Comparison of ENCODE assay signal across 1 cellular context in genomic region chr19:18058208-18059009, GRCh38.
A peak's percentile ranks its signal among the peaks of the same experiment; 100 is the strongest.
TF ChIP-seq lines count a peak whose summit lies in the region.

No MANE protein-coding gene starts in this region.

TF ChIP-seq in HepG2, 621 proteins besides CTCF, POLR2A, EP300 and RAD21 (continues in another document):
- TF ChIP-seq CBX1 (IDR thresholded peaks at IDR 0.05; ENCODE audit: low read depth), result no peak
- TF ChIP-seq TGIF2 (CRISPR knock-in tag; IDR thresholded peaks at IDR 0.05), result no peak
- peak; percentile 94 for TF ChIP-seq STAG1 (CRISPR knock-in tag; IDR thresholded peaks at IDR 0.05)
- 0 out of 2 replicates have a peak, but pooled peaks have one; percentile 32 for TF ChIP-seq SALL1 (CRISPR knock-in tag; IDR thresholded peaks at IDR 0.05)
- no peak for TF ChIP-seq NR1H2 (CRISPR knock-in tag; IDR thresholded peaks at IDR 0.05; ENCODE audit: borderline replicate concordance, low read depth)
- 0 out of 2 replicates have a peak, but pooled peaks have one; percentile 36 for TF ChIP-seq ZNF761 (CRISPR knock-in tag; conservative IDR thresholded peaks at IDR 0.05)
- TF ChIP-seq ZNF614 (CRISPR knock-in tag; IDR thresholded peaks at IDR 0.05; ENCODE audit: borderline replicate concordance), result 0 out of 2 replicates have a peak, but pooled peaks have one; percentile 23
- TF ChIP-seq ZNF335 (CRISPR knock-in tag; IDR thresholded peaks at IDR 0.05), result no peak
- TF ChIP-seq ETV6 (CRISPR knock-in tag; conservative IDR thresholded peaks at IDR 0.05), result 0 out of 2 replicates have a peak, but pooled peaks have one; percentile 43
- TF ChIP-seq ZNF101 (CRISPR knock-in tag; IDR thresholded peaks at IDR 0.05; ENCODE audit: borderline replicate concordance, low read depth), result no peak
- no peak for TF ChIP-seq NFYB (CRISPR knock-in tag; IDR thresholded peaks at IDR 0.05)
- TF ChIP-seq ZNF124 (CRISPR knock-in tag; IDR thresholded peaks at IDR 0.05), result no peak
- no peak for TF ChIP-seq ZKSCAN5 (CRISPR knock-in tag; IDR thresholded peaks at IDR 0.05)
- TF ChIP-seq NFKB2 (CRISPR knock-in tag; IDR thresholded peaks at IDR 0.05; ENCODE audit: borderline replicate concordance), result peak; percentile 63; the same call in 1 of the 2 replicates
- no peak for TF ChIP-seq HNRNPL (IDR thresholded peaks at IDR 0.05; ENCODE audit: low read depth, low read length)
- TF ChIP-seq MAZ (IDR thresholded peaks at IDR 0.05; ENCODE audit: borderline replicate concordance, low read depth, low read length), result no peak
- TF ChIP-seq MAZ (CRISPR knock-in tag; IDR thresholded peaks at IDR 0.05; ENCODE audit: low read depth), result peak; percentile 70
- 0 out of 2 replicates have a peak, but pooled peaks have one; percentile 10 for TF ChIP-seq BCL6 (CRISPR knock-in tag; IDR thresholded peaks at IDR 0.05)
- TF ChIP-seq, protein P1, sequence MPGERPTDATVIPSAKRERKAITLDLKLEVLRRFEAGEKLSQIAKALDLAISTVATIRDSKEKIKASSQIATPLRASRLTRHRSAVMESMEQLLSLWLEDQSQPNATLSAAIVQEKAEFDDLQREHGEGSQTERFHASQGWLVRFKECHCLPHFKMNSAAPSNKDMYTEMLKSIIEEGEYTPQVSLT (CRISPR knock-in tag; IDR thresholded peaks at IDR 0.05; ENCODE audit: borderline replicate concordance, low read depth), result no peak
- no peak for TF ChIP-seq LCORL (IDR thresholded peaks at IDR 0.05)
- peak; percentile 63; the same call in 1 of the 2 replicates for TF ChIP-seq LCORL (CRISPR knock-in tag; IDR thresholded peaks at IDR 0.05)
- TF ChIP-seq ZBTB7B (CRISPR knock-in tag; IDR thresholded peaks at IDR 0.05), result peak; percentile 69; the same call in 1 of the 2 replicates
- peak; percentile 96 for TF ChIP-seq PATZ1 (CRISPR knock-in tag; IDR thresholded peaks at IDR 0.05)
- peak in 1 of 2 experiments; percentile 57; a peak in 1 of 4 replicates for TF ChIP-seq KLF16 (CRISPR knock-in tag; IDR thresholded peaks at IDR 0.05)
- TF ChIP-seq PHF8 (CRISPR knock-in tag; IDR thresholded peaks at IDR 0.05), result no peak
- no peak for TF ChIP-seq ZNF333 (CRISPR knock-in tag; IDR thresholded peaks at IDR 0.05; ENCODE audit: borderline replicate concordance)
- 0 out of 2 replicates have a peak, but pooled peaks have one; percentile 30 for TF ChIP-seq MIXL1 (CRISPR knock-in tag; IDR thresholded peaks at IDR 0.05)
- no peak for TF ChIP-seq ZNF746 (CRISPR knock-in tag; IDR thresholded peaks at IDR 0.05)
- no peak for TF ChIP-seq ZNF292 (CRISPR knock-in tag; IDR thresholded peaks at IDR 0.05; ENCODE audit: borderline replicate concordance, low read depth)
- TF ChIP-seq JUNB (CRISPR knock-in tag; IDR thresholded peaks at IDR 0.05; ENCODE audit: borderline replicate concordance), result no peak
- TF ChIP-seq ZNF788 (CRISPR knock-in tag; IDR thresholded peaks at IDR 0.05; ENCODE audit: borderline replicate concordance), result 0 out of 2 replicates have a peak, but pooled peaks have one; percentile 34
- TF ChIP-seq ELF1 (CRISPR knock-in tag; IDR thresholded peaks at IDR 0.05), result peak; percentile 56
- no peak for TF ChIP-seq LRRFIP1 (CRISPR knock-in tag; conservative IDR thresholded peaks at IDR 0.05)
- TF ChIP-seq HNRNPLL (IDR thresholded peaks at IDR 0.05; ENCODE audit: low read depth, low read length, poor library complexity, severe bottlenecking), result peak; percentile 36
- no peak for TF ChIP-seq ZSCAN20 (CRISPR knock-in tag; IDR thresholded peaks at IDR 0.05; ENCODE audit: borderline replicate concordance)
- no peak for TF ChIP-seq HES4 (CRISPR knock-in tag; IDR thresholded peaks at IDR 0.05; ENCODE audit: borderline replicate concordance)
- TF ChIP-seq DDIT3 (CRISPR knock-in tag; IDR thresholded peaks at IDR 0.05), result no peak
- peak; percentile 43; the same call in 1 of the 2 replicates for TF ChIP-seq ZFX (CRISPR knock-in tag; IDR thresholded peaks at IDR 0.05; ENCODE audit: low read depth)
- no peak for TF ChIP-seq EHMT2 (IDR thresholded peaks at IDR 0.05; ENCODE audit: borderline replicate concordance, low read depth, low read length)
- TF ChIP-seq YEATS2 (CRISPR knock-in tag; IDR thresholded peaks at IDR 0.05; ENCODE audit: borderline replicate concordance), result no peak
- TF ChIP-seq ZNF432 (CRISPR knock-in tag; IDR thresholded peaks at IDR 0.05; ENCODE audit: borderline replicate concordance), result no peak
- TF ChIP-seq, protein P2, sequence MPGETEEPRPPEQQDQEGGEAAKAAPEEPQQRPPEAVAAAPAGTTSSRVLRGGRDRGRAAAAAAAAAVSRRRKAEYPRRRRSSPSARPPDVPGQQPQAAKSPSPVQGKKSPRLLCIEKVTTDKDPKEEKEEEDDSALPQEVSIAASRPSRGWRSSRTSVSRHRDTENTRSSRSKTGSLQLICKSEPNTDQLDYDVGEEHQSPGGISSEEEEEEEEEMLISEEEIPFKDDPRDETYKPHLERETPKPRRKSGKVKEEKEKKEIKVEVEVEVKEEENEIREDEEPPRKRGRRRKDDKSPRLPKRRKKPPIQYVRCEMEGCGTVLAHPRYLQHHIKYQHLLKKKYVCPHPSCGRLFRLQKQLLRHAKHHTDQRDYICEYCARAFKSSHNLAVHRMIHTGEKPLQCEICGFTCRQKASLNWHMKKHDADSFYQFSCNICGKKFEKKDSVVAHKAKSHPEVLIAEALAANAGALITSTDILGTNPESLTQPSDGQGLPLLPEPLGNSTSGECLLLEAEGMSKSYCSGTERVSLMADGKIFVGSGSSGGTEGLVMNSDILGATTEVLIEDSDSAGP (CRISPR knock-in tag; IDR thresholded peaks at IDR 0.05; ENCODE audit: borderline replicate concordance), result 0 out of 2 replicates have a peak, but pooled peaks have one; percentile 33
- TF ChIP-seq ZNF331 (CRISPR knock-in tag; IDR thresholded peaks at IDR 0.05), result no peak
- TF ChIP-seq, protein P3, sequence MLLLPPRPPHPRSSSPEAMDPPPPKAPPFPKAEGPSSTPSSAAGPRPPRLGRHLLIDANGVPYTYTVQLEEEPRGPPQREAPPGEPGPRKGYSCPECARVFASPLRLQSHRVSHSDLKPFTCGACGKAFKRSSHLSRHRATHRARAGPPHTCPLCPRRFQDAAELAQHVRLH (CRISPR knock-in tag; IDR thresholded peaks at IDR 0.05; ENCODE audit: borderline replicate concordance, low read depth), result 0 out of 2 replicates have a peak, but pooled peaks have one; percentile 22
- no peak for TF ChIP-seq ZMAT3 (CRISPR knock-in tag; conservative IDR thresholded peaks at IDR 0.05)
- TF ChIP-seq CCDC6 (CRISPR knock-in tag; IDR thresholded peaks at IDR 0.05), result no peak
- 0 out of 2 replicates have a peak, but pooled peaks have one; percentile 51 for TF ChIP-seq JUN (CRISPR knock-in tag; IDR thresholded peaks at IDR 0.05)
- 0 out of 2 replicates have a peak, but pooled peaks have one; percentile 45 for TF ChIP-seq HDAC2 (CRISPR knock-in tag; IDR thresholded peaks at IDR 0.05)
- no peak for TF ChIP-seq ZNF839 (CRISPR knock-in tag; IDR thresholded peaks at IDR 0.05; ENCODE audit: borderline replicate concordance)
- TF ChIP-seq ZBTB38 (CRISPR knock-in tag; IDR thresholded peaks at IDR 0.05), result 0 out of 2 replicates have a peak, but pooled peaks have one; percentile 9
- TF ChIP-seq TBX2 (CRISPR knock-in tag; IDR thresholded peaks at IDR 0.05; ENCODE audit: borderline replicate concordance), result peak; percentile 44; the same call in 1 of the 2 replicates
- TF ChIP-seq ATF2 (CRISPR knock-in tag; IDR thresholded peaks at IDR 0.05), result 0 out of 2 replicates have a peak, but pooled peaks have one; percentile 35
- no peak for TF ChIP-seq TCF7 (IDR thresholded peaks at IDR 0.05; ENCODE audit: low read depth)
- TF ChIP-seq KDM2A (CRISPR knock-in tag; IDR thresholded peaks at IDR 0.05; ENCODE audit: borderline replicate concordance, low read depth), result peak; percentile 84
- TF ChIP-seq, protein P4, sequence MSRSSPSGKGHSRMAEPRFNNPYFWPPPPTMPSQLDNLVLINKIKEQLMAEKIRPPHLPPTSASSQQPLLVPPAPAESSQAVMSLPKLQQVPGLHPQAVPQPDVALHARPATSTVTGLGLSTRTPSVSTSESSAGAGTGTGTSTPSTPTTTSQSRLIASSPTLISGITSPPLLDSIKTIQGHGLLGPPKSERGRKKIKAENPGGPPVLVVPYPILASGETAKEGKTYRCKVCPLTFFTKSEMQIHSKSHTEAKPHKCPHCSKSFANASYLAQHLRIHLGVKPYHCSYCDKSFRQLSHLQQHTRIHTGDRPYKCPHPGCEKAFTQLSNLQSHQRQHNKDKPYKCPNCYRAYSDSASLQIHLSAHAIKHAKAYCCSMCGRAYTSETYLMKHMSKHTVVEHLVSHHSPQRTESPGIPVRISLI (CRISPR knock-in tag; IDR thresholded peaks at IDR 0.05; ENCODE audit: borderline replicate concordance), result peak; percentile 53; the same call in 1 of the 2 replicates
- peak; percentile 60; the same call in 1 of the 2 replicates for TF ChIP-seq ZNF687 (CRISPR knock-in tag; IDR thresholded peaks at IDR 0.05)
- peak; percentile 40 for TF ChIP-seq YY1 (IDR thresholded peaks at IDR 0.05; ENCODE audit: insufficient read depth, insufficient replicate concordance, low read depth, low read length)
- 0 out of 2 replicates have a peak, but pooled peaks have one; percentile 45 for TF ChIP-seq ZBTB7A (CRISPR knock-in tag; IDR thresholded peaks at IDR 0.05)
